Comparison of ENCODE assay signal across 9 cellular contexts in the genomic region with DNA sequence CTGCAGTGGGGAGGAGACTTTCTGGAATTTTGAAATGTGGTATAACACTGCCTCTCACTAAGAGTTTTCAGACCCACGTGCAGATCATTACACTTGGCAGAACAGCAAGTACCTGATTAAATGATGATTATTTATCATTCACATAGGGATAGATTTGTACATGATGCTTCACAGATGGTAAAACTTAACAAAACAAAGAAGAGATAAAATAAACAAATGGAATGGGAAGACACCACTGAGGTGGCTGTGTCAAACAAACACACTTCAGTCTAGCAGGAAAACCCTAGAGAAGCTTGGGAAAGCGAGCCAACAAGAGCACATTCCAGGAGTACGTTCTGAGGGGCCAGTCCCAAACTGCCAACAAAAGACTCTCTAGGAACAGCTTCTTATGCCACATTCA. TPM values are rescaled to one million over a fixed set of nuclear protein-coding genes. Genes with fewer than 3 reads are reported as not detected.
DNase-seq lines count a peak whose midpoint lies in the region; ATAC-seq and TF ChIP-seq lines count a peak whose summit lies in the region.
"Had no signal": no experiment of that assay in that cellular context is flagged by ENCODE, and none has a peak within 500 bp of the region (broad histone marks: within the 10 kb centered on the region; RNA-seq: fewer than 3 reads in every experiment).

No MANE protein-coding gene starts in this region.

- H3K36me3 ChIP-seq in GM23248 (ENCODE audit: low read depth) (peaks cover 11% of the 10 kb centered on the region), lower lobe of right lung (peaks cover 40% of the 10 kb centered on the region)

- H3K27ac ChIP-seq in GM23248 (peak overlapping the region; percentile 58), lower lobe of right lung (no peak overlapping the region), foreskin keratinocyte (no peak overlapping the region)

- POLR2A ChIA-PET in AG04449 (lab: Yijun Ruan, JAX): no interaction called here
- POLR2A ChIA-PET in activated naive CD8-positive, alpha-beta T cell treated with anti-CD3 and anti-CD28 coated beads, Interleukin-2, amount 10 ng/mL, durations not matched to agents 7 days and 5 days (lab: Charles Lee): no interaction called here

- in situ Hi-C loops in GM23248 (cut with MboI): no loop called here

- H3K4me1 ChIP-seq in GM23248 (ENCODE audit: insufficient read depth) (peaks cover 34% of the 10 kb centered on the region), lower lobe of right lung (peaks cover 19% of the 10 kb centered on the region), foreskin keratinocyte (peaks cover 3% of the 10 kb centered on the region)

- no peak for TF ChIP-seq CTCF in AG04449 (IDR thresholded peaks at IDR 0.05; ENCODE audit: insufficient read depth, low read length, missing control alignments)
- TF ChIP-seq CTCF in lower lobe of right lung (IDR thresholded peaks at IDR 0.05): no peak
- no peak for TF ChIP-seq CTCF in foreskin keratinocyte (conservative IDR thresholded peaks at IDR 0.05)

- H3K4me3 ChIP-seq in AG04449 (ENCODE audit: low read depth, low read length) (peak overlapping the region; percentile 78), GM23248 (peak overlapping the region; percentile 89), lower lobe of right lung (peak overlapping the region; percentile 80)

- CTCF ChIA-PET in AG04449 (lab: Yijun Ruan, JAX): interaction anchor here (1.0 to 2.2 kb wide), 4 partner anchors 14 to 159 kb away, joined by 3 to 6 read pairs (median 4); no protein-coding TSS in a partner anchor

- 0 out of 2 replicates have a peak, but pooled peaks cover 5% of the 10 kb centered on the region for H3K9me2 ChIP-seq in GM23248 (ENCODE audit: insufficient read depth)

- no peak for ATAC-seq in activated naive CD8-positive, alpha-beta T cell treated with anti-CD3 and anti-CD28 coated beads, Interleukin-2, amount 10 ng/mL, durations not matched to agents 7 days and 5 days (ENCODE audit: low read depth)
- ATAC-seq in lower lobe of right lung (no peak), foreskin keratinocyte (no peak), HG03469 (IDR thresholded peaks at IDR 0.05; ENCODE audit: unreplicated experiment) (no peak)

- no peaks in the 10 kb centered on the region for H3K27me3 ChIP-seq in GM23248 (replicated peaks; ENCODE audit: insufficient read depth)
- no peaks in the 10 kb centered on the region for H3K27me3 ChIP-seq in lower lobe of right lung (ENCODE audit: low read depth)
- H3K27me3 ChIP-seq in foreskin keratinocyte: no peaks in the 10 kb centered on the region

- H3K4me1 Mint-ChIP-seq in activated naive CD8-positive, alpha-beta T cell treated with anti-CD3 and anti-CD28 coated beads, Interleukin-2, amount 10 ng/mL, durations not matched to agents 7 days and 5 days: peaks cover 24% of the 10 kb centered on the region

- WGBS in GM23248 (ENCODE audit: low coverage in 1 of 2, low lambda C conversion rate in 2 of 2, missing lambda C conversion rate in 2 of 2), 2 experiments: 4 to 8% methylated on average over 3 of the region's 3 CpGs

- H3K9me3 Mint-ChIP-seq in activated naive CD8-positive, alpha-beta T cell treated with anti-CD3 and anti-CD28 coated beads, Interleukin-2, amount 10 ng/mL, durations not matched to agents 7 days and 5 days: no peaks in the 10 kb centered on the region
- H3K9me3 Mint-ChIP-seq: activated naive CD4-positive, alpha-beta T cell treated with anti-CD3 and anti-CD28 coated beads, Interleukin-2, amount 50 U/mL, for 72 hours had no signal

- H2AFZ ChIP-seq in GM23248: no peak overlapping the region

- H3K36me3 Mint-ChIP-seq in activated naive CD8-positive, alpha-beta T cell treated with anti-CD3 and anti-CD28 coated beads, Interleukin-2, amount 10 ng/mL, durations not matched to agents 7 days and 5 days: peaks cover 16% of the 10 kb centered on the region

- peaks cover 63% of the 10 kb centered on the region for H3K79me2 ChIP-seq in GM23248 (ENCODE audit: insufficient read depth)

- peaks cover 4% of the 10 kb centered on the region for H3K27me3 Mint-ChIP-seq in activated naive CD8-positive, alpha-beta T cell treated with anti-CD3 and anti-CD28 coated beads, Interleukin-2, amount 10 ng/mL, durations not matched to agents 7 days and 5 days

- no peak for DNase-seq in AG04449 (ENCODE audit: low read depth, low spot score)
- peak; percentile 20 for DNase-seq in GM23248
- no peak for DNase-seq in activated naive CD8-positive, alpha-beta T cell treated with anti-CD3 and anti-CD28 coated beads, Interleukin-2, amount 10 ng/mL, durations not matched to agents 7 days and 5 days
- no peak for DNase-seq in lower lobe of right lung
- no peak for DNase-seq in GM19238 (ENCODE audit: insufficient read length, low spot score)
- DNase-seq in HK-2 (ENCODE audit: unreplicated experiment): no peak
- no peak for DNase-seq in foreskin keratinocyte

- H3K9me3 ChIP-seq in GM23248 (ENCODE audit: low read depth): no peaks in the 10 kb centered on the region
- no peaks in the 10 kb centered on the region for H3K9me3 ChIP-seq in lower lobe of right lung

- no peak overlapping the region for H3K27ac Mint-ChIP-seq in activated naive CD8-positive, alpha-beta T cell treated with anti-CD3 and anti-CD28 coated beads, Interleukin-2, amount 10 ng/mL, durations not matched to agents 7 days and 5 days

- intact Hi-C loops in lower lobe of right lung (cut with DNase I): no loop called here

- peak overlapping the region; percentile 88 for H3K4me3 Mint-ChIP-seq in activated naive CD8-positive, alpha-beta T cell treated with anti-CD3 and anti-CD28 coated beads, Interleukin-2, amount 10 ng/mL, durations not matched to agents 7 days and 5 days

- H3K4me2 ChIP-seq in GM23248 (ENCODE audit: unreplicated experiment): peak overlapping the region; percentile 99

- no peaks in the 10 kb centered on the region for H4K20me1 ChIP-seq in GM23248 (ENCODE audit: insufficient read depth)

- peak overlapping the region; percentile 92 for H3K9ac ChIP-seq in GM23248

- peaks cover 18% of the 10 kb centered on the region; the same call in 1 of the 2 replicates for H3F3A ChIP-seq in GM23248 (ENCODE audit: insufficient read depth)

RNA-seq across cellular contexts. Expression of a gene that starts 1.8 kb away (rescaled TPM):
- total RNA-seq in GM23248 (2014; rRNA removed; shearing (Covaris generic)): 21.4 and 35.4 TPM in 2 replicates
- 41.1 and 44.1 TPM in 2 replicates for polyA plus RNA-seq in GM23248 (2016; fragmentation: Nextera tagmentation; extraction: Ambion mirVana)
- total RNA-seq in activated naive CD8-positive, alpha-beta T cell treated with anti-CD3 and anti-CD28 coated beads, Interleukin-2, amount 10 ng/mL, durations not matched to agents 7 days and 5 days: 10 to 100 TPM; 18.5 to 19.7 TPM
- 15.7 TPM for total RNA-seq in lower lobe of right lung
- total RNA-seq in foreskin keratinocyte: 26.1 and 35.9 TPM in 2 replicates
- polyA plus RNA-seq in foreskin keratinocyte: 39.7 and 45.8 TPM in 2 replicates
